Comparison of ENCODE assay signal across 1 cellular context in the genomic region with DNA sequence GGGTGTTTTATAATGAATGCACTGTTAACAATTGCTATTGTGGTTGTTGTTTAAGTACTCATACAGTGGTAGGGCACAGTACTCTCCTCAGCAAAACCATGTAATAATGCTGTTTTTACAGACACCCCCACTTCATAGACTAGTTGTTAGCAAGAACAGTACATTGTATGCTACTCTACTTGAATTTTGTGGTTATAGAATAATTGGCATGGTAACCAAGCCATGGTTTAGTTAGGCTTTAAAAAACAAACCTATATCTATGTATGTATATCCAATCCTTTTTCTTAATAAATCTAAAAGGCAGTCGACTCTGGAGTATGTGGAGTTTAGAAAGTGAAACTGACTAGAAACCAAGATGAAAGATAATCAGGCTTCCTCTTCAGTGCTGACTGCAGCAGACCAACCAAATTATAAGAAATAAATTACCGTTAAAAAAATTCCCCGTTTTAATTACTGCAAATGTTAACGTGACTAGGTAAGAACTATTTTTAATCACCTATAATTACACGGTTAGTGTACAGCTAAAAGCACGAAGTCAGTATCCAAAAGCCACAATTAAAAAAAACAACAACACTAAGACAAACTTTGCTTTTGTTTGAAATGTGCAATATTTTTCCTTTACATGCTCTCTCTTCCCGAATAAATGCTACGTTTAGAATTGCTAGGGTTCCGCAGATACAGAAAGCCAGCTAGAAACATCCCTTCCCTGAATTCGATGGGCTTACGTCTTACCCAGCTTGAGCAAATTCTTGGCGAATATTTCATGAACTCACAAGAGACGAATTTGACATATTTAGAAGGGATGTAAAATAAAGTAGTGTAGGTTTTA.
TF ChIP-seq lines count a peak whose summit lies in the region.

No MANE protein-coding gene starts in this region.

TF ChIP-seq in GM23338, 12 proteins besides CTCF, POLR2A, EP300 and RAD21 (continued from another document):
- TF ChIP-seq, protein P1, sequence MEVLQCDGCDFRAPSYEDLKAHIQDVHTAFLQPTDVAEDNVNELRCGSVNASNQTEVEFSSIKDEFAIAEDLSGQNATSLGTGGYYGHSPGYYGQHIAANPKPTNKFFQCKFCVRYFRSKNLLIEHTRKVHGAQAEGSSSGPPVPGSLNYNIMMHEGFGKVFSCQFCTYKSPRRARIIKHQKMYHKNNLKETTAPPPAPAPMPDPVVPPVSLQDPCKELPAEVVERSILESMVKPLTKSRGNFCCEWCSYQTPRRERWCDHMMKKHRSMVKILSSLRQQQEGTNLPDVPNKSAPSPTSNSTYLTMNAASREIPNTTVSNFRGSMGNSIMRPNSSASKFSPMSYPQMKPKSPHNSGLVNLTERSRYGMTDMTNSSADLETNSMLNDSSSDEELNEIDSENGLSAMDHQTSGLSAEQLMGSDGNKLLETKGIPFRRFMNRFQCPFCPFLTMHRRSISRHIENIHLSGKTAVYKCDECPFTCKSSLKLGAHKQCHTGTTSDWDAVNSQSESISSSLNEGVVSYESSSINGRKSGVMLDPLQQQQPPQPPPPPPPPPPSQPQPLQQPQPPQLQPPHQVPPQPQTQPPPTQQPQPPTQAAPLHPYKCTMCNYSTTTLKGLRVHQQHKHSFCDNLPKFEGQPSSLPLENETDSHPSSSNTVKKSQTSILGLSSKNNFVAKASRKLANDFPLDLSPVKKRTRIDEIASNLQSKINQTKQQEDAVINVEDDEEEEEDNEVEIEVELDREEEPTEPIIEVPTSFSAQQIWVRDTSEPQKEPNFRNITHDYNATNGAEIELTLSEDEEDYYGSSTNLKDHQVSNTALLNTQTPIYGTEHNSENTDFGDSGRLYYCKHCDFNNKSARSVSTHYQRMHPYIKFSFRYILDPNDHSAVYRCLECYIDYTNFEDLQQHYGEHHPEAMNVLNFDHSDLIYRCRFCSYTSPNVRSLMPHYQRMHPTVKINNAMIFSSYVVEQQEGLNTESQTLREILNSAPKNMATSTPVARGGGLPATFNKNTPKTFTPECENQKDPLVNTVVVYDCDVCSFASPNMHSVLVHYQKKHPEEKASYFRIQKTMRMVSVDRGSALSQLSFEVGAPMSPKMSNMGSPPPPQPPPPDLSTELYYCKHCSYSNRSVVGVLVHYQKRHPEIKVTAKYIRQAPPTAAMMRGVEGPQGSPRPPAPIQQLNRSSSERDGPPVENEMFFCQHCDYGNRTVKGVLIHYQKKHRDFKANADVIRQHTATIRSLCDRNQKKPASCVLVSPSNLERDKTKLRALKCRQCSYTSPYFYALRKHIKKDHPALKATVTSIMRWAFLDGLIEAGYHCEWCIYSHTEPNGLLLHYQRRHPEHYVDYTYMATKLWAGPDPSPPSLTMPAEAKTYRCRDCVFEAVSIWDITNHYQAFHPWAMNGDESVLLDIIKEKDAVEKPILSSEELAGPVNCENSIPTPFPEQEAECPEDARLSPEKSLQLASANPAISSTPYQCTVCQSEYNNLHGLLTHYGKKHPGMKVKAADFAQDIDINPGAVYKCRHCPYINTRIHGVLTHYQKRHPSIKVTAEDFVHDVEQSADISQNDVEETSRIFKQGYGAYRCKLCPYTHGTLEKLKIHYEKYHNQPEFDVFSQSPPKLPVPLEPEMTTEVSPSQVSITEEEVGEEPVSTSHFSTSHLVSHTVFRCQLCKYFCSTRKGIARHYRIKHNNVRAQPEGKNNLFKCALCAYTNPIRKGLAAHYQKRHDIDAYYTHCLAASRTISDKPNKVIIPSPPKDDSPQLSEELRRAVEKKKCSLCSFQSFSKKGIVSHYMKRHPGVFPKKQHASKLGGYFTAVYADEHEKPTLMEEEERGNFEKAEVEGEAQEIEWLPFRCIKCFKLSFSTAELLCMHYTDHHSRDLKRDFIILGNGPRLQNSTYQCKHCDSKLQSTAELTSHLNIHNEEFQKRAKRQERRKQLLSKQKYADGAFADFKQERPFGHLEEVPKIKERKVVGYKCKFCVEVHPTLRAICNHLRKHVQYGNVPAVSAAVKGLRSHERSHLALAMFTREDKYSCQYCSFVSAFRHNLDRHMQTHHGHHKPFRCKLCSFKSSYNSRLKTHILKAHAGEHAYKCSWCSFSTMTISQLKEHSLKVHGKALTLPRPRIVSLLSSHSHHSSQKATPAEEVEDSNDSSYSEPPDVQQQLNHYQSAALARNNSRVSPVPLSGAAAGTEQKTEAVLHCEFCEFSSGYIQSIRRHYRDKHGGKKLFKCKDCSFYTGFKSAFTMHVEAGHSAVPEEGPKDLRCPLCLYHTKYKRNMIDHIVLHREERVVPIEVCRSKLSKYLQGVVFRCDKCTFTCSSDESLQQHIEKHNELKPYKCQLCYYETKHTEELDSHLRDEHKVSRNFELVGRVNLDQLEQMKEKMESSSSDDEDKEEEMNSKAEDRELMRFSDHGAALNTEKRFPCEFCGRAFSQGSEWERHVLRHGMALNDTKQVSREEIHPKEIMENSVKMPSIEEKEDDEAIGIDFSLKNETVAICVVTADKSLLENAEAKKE (CRISPR knock-in tag; IDR thresholded peaks at IDR 0.05) = no peak
- TF ChIP-seq POLR2AphosphoS5 (IDR thresholded peaks at IDR 0.05; ENCODE audit: low read depth) = no peak
- no peak for TF ChIP-seq EZH2phosphoT487 (IDR thresholded peaks at IDR 0.05; ENCODE audit: unreplicated experiment)
- no peak for TF ChIP-seq REST (IDR thresholded peaks at IDR 0.05; ENCODE audit: unreplicated experiment)
- TF ChIP-seq CREB1 (CRISPR knock-in tag; IDR thresholded peaks at IDR 0.05; ENCODE audit: low read depth) = no peak
- no peak for TF ChIP-seq STAT1 (IDR thresholded peaks at IDR 0.05; ENCODE audit: unreplicated experiment)
- TF ChIP-seq JUNB (IDR thresholded peaks at IDR 0.05; ENCODE audit: unreplicated experiment) = no peak
